17 cellular contexts compared by ENCODE assay signal in genomic region chr9:123659358-123659757, GRCh38.
DNase-seq lines count a peak whose midpoint lies in the region; ATAC-seq and TF ChIP-seq lines count a peak whose summit lies in the region.
"Had no signal": no experiment of that assay in that cellular context is flagged by ENCODE, and none has a peak within 500 bp of the region (broad histone marks: within the 10 kb centered on the region; RNA-seq: fewer than 3 reads in every experiment).

No MANE protein-coding gene starts in this region.

- peaks cover 16% of the 10 kb centered on the region for H3K36me3 ChIP-seq in left ventricle myocardium inferior
- H3K36me3 ChIP-seq in right atrium auricular region, result peaks cover 10% of the 10 kb centered on the region

- no peak for TF ChIP-seq POLR2A in lower leg skin (IDR thresholded peaks at IDR 0.05)

- H3K4me3 Mint-ChIP-seq in IgD-negative memory B cell, result peak overlapping the region in 3 of 4 donors; percentile 52 to 81 (median 75)
- no peak overlapping the region for H3K4me3 Mint-ChIP-seq in T-helper 17 cell
- peak overlapping the region; percentile 11 to 89 (median 62) for H3K4me3 Mint-ChIP-seq in naive B cell
- H3K4me3 Mint-ChIP-seq: CD14-positive monocyte; CD8-positive, alpha-beta T cell; GM23338 had no signal

- intact Hi-C loops in left ventricle myocardium inferior (cut with micrococcal nuclease), result no loop called here
- intact Hi-C loops in lower leg skin (cut with DNase I; ENCODE audit: low total_unique reads), result no loop called here

- peaks cover 0 to 9% (median 8%) of the 10 kb centered on the region in 3 donors for H3K9me3 Mint-ChIP-seq in IgD-negative memory B cell
- peaks cover 5 to 16% (median 14%) of the 10 kb centered on the region in 7 donors for H3K9me3 Mint-ChIP-seq in naive B cell

- DNase-seq in left ventricle myocardium inferior (no peak), right atrium auricular region (ENCODE audit: low spot score) (no peak), T-helper 17 cell (no peak), naive B cell (no peak), lower leg skin (ENCODE audit: low spot score in 2 of 2) (no peak), Ammon's horn (ENCODE audit: low spot score) (no peak)
- DNase-seq: CD8-positive, alpha-beta T cell; COR-L47; DND-41; H7 had no signal

- H3K27me3 ChIP-seq in left ventricle myocardium inferior (ENCODE audit: low read depth), result no peaks in the 10 kb centered on the region
- H3K27me3 ChIP-seq in right atrium auricular region, result no peaks in the 10 kb centered on the region

- peaks cover 27 to 41% (median 41%) of the 10 kb centered on the region in 3 donors for H3K4me1 Mint-ChIP-seq in IgD-negative memory B cell
- H3K4me1 Mint-ChIP-seq in T-helper 17 cell, result peaks cover 2% of the 10 kb centered on the region
- H3K4me1 Mint-ChIP-seq in naive B cell, result peaks cover 44 to 50% (median 50%) of the 10 kb centered on the region in 3 donors

- H3K9me3 ChIP-seq in left ventricle myocardium inferior (replicated peaks) (peaks cover 17% of the 10 kb centered on the region), right atrium auricular region (peaks cover 0 to 17% of the 10 kb centered on the region in 2 donors), T-helper 17 cell (ENCODE audit: control insufficient read depth, low read length, poor library complexity, severe bottlenecking) (no peaks in the 10 kb centered on the region)

- H3K27me3 Mint-ChIP-seq in IgD-negative memory B cell, result no peaks in the 10 kb centered on the region
- H3K27me3 Mint-ChIP-seq in T-helper 17 cell, result no peaks in the 10 kb centered on the region
- H3K27me3 Mint-ChIP-seq in naive B cell, result no peaks in the 10 kb centered on the region

- H3K36me3 Mint-ChIP-seq in IgD-negative memory B cell (peaks cover 6% of the 10 kb centered on the region), T-helper 17 cell (ENCODE audit: low read depth) (peaks cover 13% of the 10 kb centered on the region), naive B cell (peaks cover 10 to 14% of the 10 kb centered on the region in 2 donors)

- 97% methylated on average over 1 of the region's 1 CpG for WGBS in lower leg skin, 2 donors

- ATAC-seq in T-helper 17 cell, result no peak
- ATAC-seq in naive B cell (ENCODE audit: low read depth in 2 of 2), result no peak
- no peak for ATAC-seq in GM18511 (IDR thresholded peaks at IDR 0.05; ENCODE audit: unreplicated experiment)
- ATAC-seq: CD8-positive, alpha-beta T cell had no signal

- peak overlapping the region; percentile 2 for H3K27ac ChIP-seq in left ventricle myocardium inferior (replicated peaks)
- H3K27ac ChIP-seq in right atrium auricular region, result no peak overlapping the region
- H3K27ac ChIP-seq: 22Rv1, HL-60 had no signal

- H3K4me3 ChIP-seq in left ventricle myocardium inferior, result no peak overlapping the region
- H3K4me3 ChIP-seq in right atrium auricular region, result no peak overlapping the region
- no peak overlapping the region for H3K4me3 ChIP-seq in lower leg skin (ENCODE audit: low read depth, poor library complexity, severe bottlenecking)
- H3K4me3 ChIP-seq: GM12878, GM23338 had no signal

- TF ChIP-seq CTCF in left ventricle myocardium inferior (IDR thresholded peaks at IDR 0.05; ENCODE audit: borderline replicate concordance), result no peak
- no peak for TF ChIP-seq CTCF in right atrium auricular region (IDR thresholded peaks at IDR 0.05)
- no peak for TF ChIP-seq CTCF in lower leg skin (IDR thresholded peaks at IDR 0.05)

- no peaks in the 10 kb centered on the region for H3K4me1 ChIP-seq in left ventricle myocardium inferior
- H3K4me1 ChIP-seq in right atrium auricular region, result no peaks in the 10 kb centered on the region

- H3K27ac Mint-ChIP-seq in IgD-negative memory B cell (peak overlapping the region; percentile 70 to 80 (median 71)), T-helper 17 cell (peak overlapping the region; percentile 35), naive B cell (peak overlapping the region; percentile 84 to 97 (median 89))
- H3K27ac Mint-ChIP-seq: CD14-positive monocyte; CD8-positive, alpha-beta T cell had no signal

Comparison
In these comparisons a context has a peak if more than half of its experiments do, and no peak if none do; other contexts are left out.
1. H3K27ac Mint-ChIP-seq: peak in every context shown above with its lines; median percentile 89 in naive B cell; 71 in IgD-negative memory B cell; 35 in T-helper 17 cell.